Comparison of ENCODE assay signal across 8 cellular contexts in genomic region chr1:22452401-22452963, GRCh38. TPM values are rescaled to one million over a fixed set of nuclear protein-coding genes. Genes with fewer than 3 reads are reported as not detected.
DNase-seq lines count a peak whose midpoint lies in the region; ATAC-seq and TF ChIP-seq lines count a peak whose summit lies in the region.

No MANE protein-coding gene starts in this region.

- ATAC-seq in GM21717 (IDR thresholded peaks at IDR 0.05; ENCODE audit: unreplicated experiment) (peak; percentile 26), activated B cell treated with CpG ODN at 0.5 μM for 24 hours (ENCODE audit: low read depth) (peak; percentile 11)
- peak; percentile 4 to 6 for ATAC-seq in natural killer cell treated with Interleukin-12 subunit alpha and Interleukin-12 subunit beta and Interleukin-15 and Interleukin-18, amount 100 ng/mL, for 72 hours

- H3K27me3 Mint-ChIP-seq in activated B cell treated with CpG ODN at 0.5 μM for 24 hours: no peaks in the 10 kb centered on the region
- H3K27me3 Mint-ChIP-seq in natural killer cell treated with Interleukin-12 subunit alpha and Interleukin-12 subunit beta and Interleukin-15 and Interleukin-18, amount 100 ng/mL, for 72 hours: no peaks in the 10 kb centered on the region

- DNase-seq in NCI-H446 (lab: John Stamatoyannopoulos, UW) (peak; percentile 46 to 51), NCI-H446 treated with DMSO at 0.1 percent for 48 hours (lab: John Stamatoyannopoulos, UW) (no peak), activated B cell treated with CpG ODN at 0.5 μM for 24 hours (no peak), fibroblast of peridontal ligament (ENCODE audit: extremely low read depth) (peak; percentile 70)
- DNase-seq in natural killer cell treated with Interleukin-12 subunit alpha and Interleukin-12 subunit beta and Interleukin-15 and Interleukin-18, amount 100 ng/mL, for 72 hours (ENCODE audit: low spot score): no peak
- no peak for DNase-seq in stimulated activated CD8-positive, alpha-beta memory T cell treated with anti-CD3 and anti-CD28 coated beads, Interleukin-4, amount 100 ng/mL, for 48 hours

- peaks cover 34% of the 10 kb centered on the region for H3K4me1 Mint-ChIP-seq in activated B cell treated with CpG ODN at 0.5 μM for 24 hours
- H3K4me1 Mint-ChIP-seq in natural killer cell treated with Interleukin-12 subunit alpha and Interleukin-12 subunit beta and Interleukin-15 and Interleukin-18, amount 100 ng/mL, for 72 hours (ENCODE audit: low read depth in 2 of 2): peaks cover 25 to 27% of the 10 kb centered on the region in 2 donors

- no peak for TF ChIP-seq CTCF in activated B cell treated with CpG ODN at 0.5 μM for 24 hours (IDR thresholded peaks at IDR 0.05)

- peaks cover 10% of the 10 kb centered on the region for H3K36me3 Mint-ChIP-seq in activated B cell treated with CpG ODN at 0.5 μM for 24 hours (ENCODE audit: low read depth)
- H3K36me3 Mint-ChIP-seq in natural killer cell treated with Interleukin-12 subunit alpha and Interleukin-12 subunit beta and Interleukin-15 and Interleukin-18, amount 100 ng/mL, for 72 hours: no peaks in the 10 kb centered on the region

- no peaks in the 10 kb centered on the region for H3K9me3 ChIP-seq in KOPT-K1 (ENCODE audit: insufficient read depth, low read length, poor library complexity, severe bottlenecking)

- POLR2A ChIA-PET in activated B cell treated with CpG ODN at 0.5 μM for 24 hours (lab: Charles Lee): interaction anchor here (0.5 to 2.8 kb wide), 5 partner anchors 12 to 892 kb away, joined by 3 to 7 read pairs (median 4); partner anchors contain the start of gene HNRNPR

- H3K27ac ChIP-seq in KOPT-K1 (ENCODE audit: low read depth, low read length, poor library complexity, severe bottlenecking): peak overlapping the region; percentile 66

- H3K36me3 ChIP-seq in KOPT-K1 (ENCODE audit: insufficient read depth, low read length): no peaks in the 10 kb centered on the region

- H3K9me3 Mint-ChIP-seq in activated B cell treated with CpG ODN at 0.5 μM for 24 hours: no peaks in the 10 kb centered on the region
- H3K9me3 Mint-ChIP-seq in natural killer cell treated with Interleukin-12 subunit alpha and Interleukin-12 subunit beta and Interleukin-15 and Interleukin-18, amount 100 ng/mL, for 72 hours: no peaks in the 10 kb centered on the region

- H3K4me3 Mint-ChIP-seq in activated B cell treated with CpG ODN at 0.5 μM for 24 hours: peak overlapping the region; percentile 90
- H3K4me3 Mint-ChIP-seq in natural killer cell treated with Interleukin-12 subunit alpha and Interleukin-12 subunit beta and Interleukin-15 and Interleukin-18, amount 100 ng/mL, for 72 hours: peak overlapping the region; percentile 97

- intact Hi-C loops in activated B cell treated with CpG ODN at 0.5 μM for 24 hours (cut with micrococcal nuclease): loop anchor here (2.0 to 5.0 kb wide), 2 partner anchors 425 to 670 kb away; partner anchors contain the start of gene USP48

- H3K27ac Mint-ChIP-seq in activated B cell treated with CpG ODN at 0.5 μM for 24 hours: peak overlapping the region; percentile 82
- peak overlapping the region; percentile 79 to 94 for H3K27ac Mint-ChIP-seq in natural killer cell treated with Interleukin-12 subunit alpha and Interleukin-12 subunit beta and Interleukin-15 and Interleukin-18, amount 100 ng/mL, for 72 hours

- CTCF ChIA-PET in activated B cell treated with CpG ODN at 0.5 μM for 24 hours (lab: Charles Lee): no interaction called here

RNA-seq across cellular contexts. Expression of gene ZBTB40, which starts 0.8 kb away (rescaled TPM):
- 32.5 and 36.2 TPM in 2 replicates for total RNA-seq in activated B cell treated with CpG ODN at 0.5 μM for 24 hours
- 10 to 100 TPM; 26.3 to 33.9 TPM for total RNA-seq in natural killer cell treated with Interleukin-12 subunit alpha and Interleukin-12 subunit beta and Interleukin-15 and Interleukin-18, amount 100 ng/mL, for 72 hours

Comparison
In these comparisons a context has a peak if more than half of its experiments do, and no peak if none do; other contexts are left out.
1. DNase-seq: peak in NCI-H446 (2 of 2) and fibroblast of peridontal ligament (single experiment); none in NCI-H446 treated with DMSO at 0.1 percent for 48 hours (single experiment), activated B cell treated with CpG ODN at 0.5 μM for 24 hours (single experiment), natural killer cell treated with Interleukin-12 subunit alpha and Interleukin-12 subunit beta and Interleukin-15 and Interleukin-18, amount 100 ng/mL, for 72 hours (single experiment) and stimulated activated CD8-positive, alpha-beta memory T cell treated with anti-CD3 and anti-CD28 coated beads, Interleukin-4, amount 100 ng/mL, for 48 hours (single experiment).
2. Peak in every context shown above with its lines, with median percentiles within 50 percentile points of each other: ATAC-seq.